ENCODE assay signal across 8 cellular contexts in genomic region chr1:164588388-164589341, GRCh38. TPM values are rescaled to one million over a fixed set of nuclear protein-coding genes. Genes with fewer than 3 reads are reported as not detected.
DNase-seq lines count a peak whose midpoint lies in the region; ATAC-seq and TF ChIP-seq lines count a peak whose summit lies in the region.

No MANE protein-coding gene starts in this region.

- 22 to 36% (median 26%) methylated on average over 19 of the region's 19 CpGs for WGBS in heart left ventricle, 4 donors

- CTCF ChIA-PET in CD8-positive, alpha-beta T cell (lab: Charles Lee): no interaction called here

- no peak overlapping the region for H3K27ac Mint-ChIP-seq in CD8-positive, alpha-beta T cell

- H3K4me3 ChIP-seq in SJSA1: peak overlapping the region; percentile 26
- H3K4me3 ChIP-seq in heart left ventricle: peak overlapping the region in 8 of 12 donors; percentile 8 to 40 (median 25)
- H3K4me3 ChIP-seq in CD8-positive, alpha-beta T cell (ENCODE audit: low read depth, low read length): no peak overlapping the region

- ATAC-seq in heart left ventricle: peak; percentile 15 to 67 (median 59)
- no peak for ATAC-seq in CD8-positive, alpha-beta T cell

- H3K27ac ChIP-seq in SJSA1 (peak overlapping the region; percentile 80), heart left ventricle (peak overlapping the region; percentile 2 to 85 (median 51))
- no peak overlapping the region for H3K27ac ChIP-seq in CD8-positive, alpha-beta T cell (ENCODE audit: low read depth, low read length)

- H3K4me1 ChIP-seq in SJSA1 (replicated peaks): peaks cover 47% of the 10 kb centered on the region
- H3K4me1 ChIP-seq in heart left ventricle: peaks cover 0 to 77% (median 25%) of the 10 kb centered on the region in 12 donors
- H3K4me1 ChIP-seq in CD8-positive, alpha-beta T cell (ENCODE audit: insufficient read depth, low read length): no peaks in the 10 kb centered on the region

- DNase-seq in DMS79 (lab: John Stamatoyannopoulos, UW) (peak; percentile 34), SJSA1 (ENCODE audit: low read depth in 1 of 2, low spot score in 2 of 2) (peak; percentile 65 to 70), heart left ventricle (peak; percentile 75 to 86 (median 80)), putamen (ENCODE audit: low spot score) (peak; percentile 63), activated gamma-delta T cell (lab: John Stamatoyannopoulos, UW) (no peak), CD1c-positive myeloid dendritic cell (ENCODE audit: extremely low spot score) (no peak)
- no peak for DNase-seq in activated CD8-positive, alpha-beta memory T cell treated with anti-CD3 and anti-CD28 coated beads for 24 hours
- no peak for DNase-seq in CD8-positive, alpha-beta T cell

- no peaks in the 10 kb centered on the region for H3K4me1 Mint-ChIP-seq in CD8-positive, alpha-beta T cell (ENCODE audit: low read depth)

- no peak for TF ChIP-seq POLR2A in heart left ventricle (IDR thresholded peaks at IDR 0.05)

- H3K4me3 Mint-ChIP-seq in CD8-positive, alpha-beta T cell: no peak overlapping the region

- H3K27me3 ChIP-seq in SJSA1 (replicated peaks) (no peaks in the 10 kb centered on the region), heart left ventricle (no peaks in the 10 kb centered on the region)
- no peaks in the 10 kb centered on the region for H3K27me3 ChIP-seq in CD8-positive, alpha-beta T cell (ENCODE audit: insufficient read depth, low read length)

- POLR2A ChIA-PET in CD8-positive, alpha-beta T cell (lab: Charles Lee): no interaction called here

- TF ChIP-seq CTCF in heart left ventricle (IDR thresholded peaks at IDR 0.05): no peak
- no peak for TF ChIP-seq CTCF in CD8-positive, alpha-beta T cell (IDR thresholded peaks at IDR 0.05)

- peaks cover 11% of the 10 kb centered on the region for H3K27me3 Mint-ChIP-seq in CD8-positive, alpha-beta T cell (ENCODE audit: low read depth)

- H3K9me3 Mint-ChIP-seq in CD8-positive, alpha-beta T cell: peaks cover 6% of the 10 kb centered on the region

- no peaks in the 10 kb centered on the region for H3K36me3 Mint-ChIP-seq in CD8-positive, alpha-beta T cell

- no peaks in the 10 kb centered on the region for H3K9me3 ChIP-seq in SJSA1 (replicated peaks)
- H3K9me3 ChIP-seq in heart left ventricle: no peaks in the 10 kb centered on the region
- no peaks in the 10 kb centered on the region for H3K9me3 ChIP-seq in CD8-positive, alpha-beta T cell (ENCODE audit: low read length)

- intact Hi-C loops in heart left ventricle (cut with DNase I): no loop called here
- intact Hi-C loops in CD8-positive, alpha-beta T cell (cut with DNase I, micrococcal nuclease): no loop called here

- no peaks in the 10 kb centered on the region for H3K36me3 ChIP-seq in SJSA1
- peaks cover 0 to 28% (median 8%) of the 10 kb centered on the region in 9 donors for H3K36me3 ChIP-seq in heart left ventricle
- H3K36me3 ChIP-seq in CD8-positive, alpha-beta T cell (ENCODE audit: insufficient read depth, low read length): no peaks in the 10 kb centered on the region

RNA-seq across cellular contexts. Expression of gene PBX1, which starts 29.7 kb away (rescaled TPM):
- 16.6 and 18.5 TPM in 2 replicates for total RNA-seq in SJSA1 (2014; rRNA removed; shearing (Covaris generic))
- 10 to 100 TPM; 24.0 to 78.2 (median 59.8) TPM for total RNA-seq in heart left ventricle
- 10 to 100 TPM; 15.2 to 28.7 TPM for polyA plus RNA-seq in heart left ventricle
- total RNA-seq in CD8-positive, alpha-beta T cell: under 1 TPM; 0.25 to 0.30 TPM

Comparison
In these comparisons a context has a peak if more than half of its experiments do, and no peak if none do; other contexts are left out.
1. DNase-seq: peak in DMS79 (single experiment), SJSA1 (2 of 2), heart left ventricle (5 of 5) and putamen (single experiment); none in activated CD8-positive, alpha-beta memory T cell treated with anti-CD3 and anti-CD28 coated beads for 24 hours (single experiment), activated gamma-delta T cell (single experiment), CD8-positive, alpha-beta T cell (0 of 7) and CD1c-positive myeloid dendritic cell (single experiment).
2. RNA of gene PBX1, which starts 29.7 kb away (total RNA-seq): 24.0 to 78.2 TPM in heart left ventricle and 16.6 to 18.5 TPM in SJSA1; 0.25 to 0.30 TPM in CD8-positive, alpha-beta T cell; every median in the first group is over 10 times any median in the second.